Comparison of ENCODE assay signal across 29 cellular contexts in genomic region chr21:25240974-25241373, GRCh38.
"Had no signal": no experiment of that assay in that cellular context is flagged by ENCODE, and none has a peak within 500 bp of the region (broad histone marks: within the 10 kb centered on the region; RNA-seq: fewer than 3 reads in every experiment).

No MANE protein-coding gene starts in this region.

- H3K4me1 ChIP-seq: breast epithelium, gastroesophageal sphincter, neural progenitor cell, parathyroid adenoma, psoas muscle, sigmoid colon, stomach, thyroid gland, upper lobe of left lung, vagina had no signal

- H3K9me3 ChIP-seq: psoas muscle, sigmoid colon, thyroid gland, vagina had no signal

- H3K27me3 Mint-ChIP-seq: activated CD8-positive, alpha-beta memory T cell treated with anti-CD3 and anti-CD28 coated beads, Interleukin-2, amount 10 ng/mL, durations not matched to agents 7 days and 5 days had no signal

- H3K27ac ChIP-seq: breast epithelium, gastroesophageal sphincter, hepatocyte, neural progenitor cell, parathyroid adenoma, psoas muscle, sigmoid colon, stomach, thyroid gland, upper lobe of left lung, vagina had no signal

- H3K4me1 Mint-ChIP-seq: activated CD8-positive, alpha-beta memory T cell treated with anti-CD3 and anti-CD28 coated beads, Interleukin-2, amount 10 ng/mL, durations not matched to agents 7 days and 5 days; natural killer cell; neural progenitor cell; stimulated activated effector memory CD8-positive, alpha-beta T cell treated with anti-CD3 and anti-CD28 coated beads, Interleukin-12 subunit alpha, Interleukin-12 subunit beta, amount 100 ng/mL, for 72 hours; WTC11 had no signal

- H3K9me3 Mint-ChIP-seq: neural progenitor cell had no signal

- H3K4me3 ChIP-seq: breast epithelium, gastroesophageal sphincter, hepatocyte, neural progenitor cell, psoas muscle, sigmoid colon, stomach, thyroid gland, upper lobe of left lung, vagina had no signal

- DNase-seq: activated CD4-positive, alpha-beta T cell treated with anti-CD3 and anti-CD28 coated beads for 1 hour; activated CD4-positive, alpha-beta T cell treated with anti-CD3 and anti-CD28 coated beads, Interleukin-2, amount 50 U/mL, for 1 hour; activated CD8-positive, alpha-beta memory T cell treated with anti-CD3 and anti-CD28 coated beads, Interleukin-2, amount 10 ng/mL, durations not matched to agents 7 days and 5 days; activated CD8-positive, alpha-beta T cell treated with anti-CD3 and anti-CD28 coated beads, Interleukin-2, amount 10 ng/mL, durations not matched to agents 7 days and 5 days; activated naive CD4-positive, alpha-beta T cell; activated T-cell treated with anti-CD3 and anti-CD28 coated beads, Interleukin-2, amount 50 U/mL, for 72 hours; central memory CD4-positive, alpha-beta T cell; islet precursor cell; left cardiac atrium; left ventricle myocardium superior; mesenchymal stem cell; natural killer cell; occipital lobe; psoas muscle; sigmoid colon; small intestine; stimulated activated CD4-positive, alpha-beta T cell treated with anti-CD3 and anti-CD28 coated beads, Interleukin-4, amount 100 ng/mL, for 24 hours; stomach; thyroid gland; upper lobe of left lung had no signal

- H3K4me3 Mint-ChIP-seq: activated CD8-positive, alpha-beta memory T cell treated with anti-CD3 and anti-CD28 coated beads, Interleukin-2, amount 10 ng/mL, durations not matched to agents 7 days and 5 days; activated CD8-positive, alpha-beta T cell treated with anti-CD3 and anti-CD28 coated beads, Interleukin-2, amount 10 ng/mL, durations not matched to agents 7 days and 5 days; activated T-cell treated with anti-CD3 and anti-CD28 coated beads, Interleukin-2, amount 50 U/mL, for 72 hours; natural killer cell; neural progenitor cell; stimulated activated effector memory CD8-positive, alpha-beta T cell treated with anti-CD3 and anti-CD28 coated beads, Interleukin-12 subunit alpha, Interleukin-12 subunit beta, amount 100 ng/mL, for 72 hours; WTC11 had no signal

- H3K36me3 ChIP-seq: breast epithelium, gastroesophageal sphincter, neural progenitor cell, sigmoid colon, stomach, thyroid gland, upper lobe of left lung, vagina had no signal

- ATAC-seq: activated CD8-positive, alpha-beta memory T cell treated with anti-CD3 and anti-CD28 coated beads, Interleukin-2, amount 10 ng/mL, durations not matched to agents 7 days and 5 days; activated CD8-positive, alpha-beta T cell treated with anti-CD3 and anti-CD28 coated beads, Interleukin-2, amount 10 ng/mL, durations not matched to agents 7 days and 5 days; activated naive CD4-positive, alpha-beta T cell treated with anti-CD3 and anti-CD28 coated beads, Interleukin-2, amount 50 U/mL, for 72 hours; activated T-cell treated with anti-CD3 and anti-CD28 coated beads, Interleukin-2, amount 50 U/mL, for 72 hours; gastroesophageal sphincter; left cardiac atrium; left ventricle myocardium superior; natural killer cell; psoas muscle; stimulated activated effector memory CD8-positive, alpha-beta T cell treated with anti-CD3 and anti-CD28 coated beads, Interleukin-12 subunit alpha, Interleukin-12 subunit beta, amount 100 ng/mL, for 72 hours; WTC11 had no signal

- H3K36me3 Mint-ChIP-seq: activated CD8-positive, alpha-beta memory T cell treated with anti-CD3 and anti-CD28 coated beads, Interleukin-2, amount 10 ng/mL, durations not matched to agents 7 days and 5 days; activated naive CD4-positive, alpha-beta T cell treated with anti-CD3 and anti-CD28 coated beads, Interleukin-2, amount 50 U/mL, for 72 hours; neural progenitor cell; stimulated activated effector memory CD8-positive, alpha-beta T cell treated with anti-CD3 and anti-CD28 coated beads, Interleukin-12 subunit alpha, Interleukin-12 subunit beta, amount 100 ng/mL, for 72 hours had no signal

- H3K27me3 ChIP-seq: breast epithelium, gastroesophageal sphincter, hepatocyte, neural progenitor cell, sigmoid colon, stomach, thyroid gland, upper lobe of left lung, vagina had no signal

- H3K27ac Mint-ChIP-seq: activated CD8-positive, alpha-beta memory T cell treated with anti-CD3 and anti-CD28 coated beads, Interleukin-2, amount 10 ng/mL, durations not matched to agents 7 days and 5 days; activated CD8-positive, alpha-beta T cell treated with anti-CD3 and anti-CD28 coated beads, Interleukin-2, amount 10 ng/mL, durations not matched to agents 7 days and 5 days; activated naive CD4-positive, alpha-beta T cell treated with anti-CD3 and anti-CD28 coated beads, Interleukin-2, amount 50 U/mL, for 72 hours; activated T-cell treated with anti-CD3 and anti-CD28 coated beads, Interleukin-2, amount 50 U/mL, for 72 hours; natural killer cell; neural progenitor cell; stimulated activated effector memory CD8-positive, alpha-beta T cell treated with anti-CD3 and anti-CD28 coated beads, Interleukin-12 subunit alpha, Interleukin-12 subunit beta, amount 100 ng/mL, for 72 hours; WTC11 had no signal
